In the genomic region with DNA sequence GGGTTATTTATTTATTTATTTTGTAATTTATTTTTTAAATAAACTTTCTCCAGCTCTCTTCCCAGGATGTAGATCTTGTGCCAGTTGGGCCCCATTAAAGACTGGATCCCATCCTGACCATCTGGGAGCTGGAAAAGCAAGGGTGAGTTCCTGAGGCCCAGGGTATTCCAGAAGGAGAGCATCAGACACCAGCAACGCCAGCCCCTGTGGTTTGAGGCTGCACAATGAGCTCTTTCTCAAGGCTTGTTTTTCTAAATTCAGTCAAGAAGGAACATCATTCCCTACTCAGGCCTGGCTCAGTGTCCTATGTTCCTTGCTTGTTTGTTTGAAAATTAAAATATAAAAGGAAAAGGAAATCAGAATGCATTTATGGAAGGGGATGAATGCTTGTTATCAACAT, we compare ENCODE assay signal across 23 cellular contexts.
"Had no signal": no experiment of that assay in that cellular context is flagged by ENCODE, and none has a peak within 500 bp of the region (broad histone marks: within the 10 kb centered on the region; RNA-seq: fewer than 3 reads in every experiment).

No MANE protein-coding gene starts in this region.

- DNase-seq: activated CD4-positive, alpha-beta T cell treated with anti-CD3 and anti-CD28 coated beads for 36 hours; activated CD4-positive, alpha-beta T cell treated with anti-CD3 and anti-CD28 coated beads, Interleukin-2, amount 50 U/mL, for 4 hours; activated CD8-positive, alpha-beta memory T cell treated with anti-CD3 and anti-CD28 coated beads for 24 hours; activated CD8-positive, alpha-beta memory T cell treated with anti-CD3 and anti-CD28 coated beads, Interleukin-2, amount 50 U/mL, for 4 hours; activated naive CD4-positive, alpha-beta T cell treated with Interleukin-2 at 50 U/mL for 16 hours; activated naive CD8-positive, alpha-beta T cell treated with anti-CD3 and anti-CD28 coated beads for 36 hours; activated T-cell treated with anti-CD3 and anti-CD28 coated beads, Interleukin-2, amount 50 U/mL, for 4 hours; immature natural killer cell; kidney glomerular epithelial cell; mesenchymal stem cell; mucosa of descending colon; naive B cell; occipital lobe; spleen; stimulated activated CD4-positive, alpha-beta T cell treated with anti-CD3 and anti-CD28 coated beads, Interleukin-4, amount 100 ng/mL, for 1 hour; stimulated activated naive CD4-positive, alpha-beta T cell; T1000; upper lobe of left lung had no signal

- H3K9me3 ChIP-seq: breast epithelium, esophagus muscularis mucosa, mucosa of descending colon, spleen, upper lobe of left lung had no signal

- H3K27me3 ChIP-seq: breast epithelium, esophagus muscularis mucosa, hepatocyte, spleen, upper lobe of left lung had no signal

- H3K36me3 ChIP-seq: breast epithelium, esophagus muscularis mucosa, upper lobe of left lung had no signal

- H3K4me3 ChIP-seq: breast epithelium, coronary artery, esophagus muscularis mucosa, hepatocyte, mucosa of descending colon, spleen, upper lobe of left lung had no signal

- H3K4me1 ChIP-seq: breast epithelium, esophagus muscularis mucosa, spleen, upper lobe of left lung had no signal

- ATAC-seq: activated CD4-positive, alpha-beta T cell treated with anti-CD3 and anti-CD28 coated beads for 36 hours; activated T-cell treated with anti-CD3 and anti-CD28 coated beads, Interleukin-2, amount 50 U/mL, for 4 hours; mucosa of descending colon; WTC11 had no signal

- H3K27ac ChIP-seq: breast epithelium, hepatocyte, spleen, upper lobe of left lung had no signal
